ENCODE assay signal across 8 cellular contexts in the genomic region with DNA sequence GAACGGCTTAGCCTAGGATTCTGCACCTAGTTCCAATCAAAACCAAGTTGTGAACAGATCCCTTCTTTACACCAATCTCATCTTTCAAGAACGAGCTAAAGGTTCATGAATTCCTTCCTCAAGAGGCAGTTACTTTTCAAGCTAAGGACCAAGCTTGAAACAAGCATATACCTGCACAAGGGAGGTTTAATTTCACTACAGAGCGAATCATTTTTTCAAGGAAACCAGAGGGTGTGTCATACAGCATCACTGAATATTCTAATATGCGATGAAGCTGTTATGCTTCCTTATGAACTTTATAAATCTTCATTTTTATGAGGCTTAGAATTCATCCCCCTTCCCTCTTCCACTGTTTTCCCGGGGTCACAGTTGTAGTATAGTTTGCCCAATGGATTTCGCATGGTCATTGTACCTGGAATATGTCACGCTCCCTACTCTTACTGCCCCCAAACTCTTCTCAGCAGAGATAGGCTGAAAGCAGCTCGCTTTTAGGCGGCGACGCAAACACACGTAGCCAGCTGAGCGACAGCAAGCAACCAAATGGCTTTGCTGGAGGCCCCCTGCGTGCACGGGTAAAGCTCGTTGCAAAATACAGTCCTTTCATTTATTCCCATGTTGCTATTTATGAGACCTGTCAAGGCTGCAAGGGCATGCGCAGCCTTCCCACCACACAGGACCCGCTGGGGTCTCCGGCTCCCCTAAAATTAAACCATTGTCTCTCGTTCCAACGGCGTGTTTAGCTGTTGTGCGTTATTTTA. TPM values are rescaled to one million over a fixed set of nuclear protein-coding genes. Genes with fewer than 3 reads are reported as not detected.
DNase-seq lines count a peak whose midpoint lies in the region; ATAC-seq and TF ChIP-seq lines count a peak whose summit lies in the region.

No MANE protein-coding gene starts in this region.

- TF ChIP-seq CTCF in psoas muscle (IDR thresholded peaks at IDR 0.05): no peak

- peaks cover 18% of the 10 kb centered on the region for H3K4me1 ChIP-seq in CD8-positive, alpha-beta memory T cell (ENCODE audit: insufficient read depth, low read length)
- H3K4me1 ChIP-seq in adipocyte (ENCODE audit: control insufficient read depth, insufficient read depth, low read length) (peaks cover 33% of the 10 kb centered on the region), psoas muscle (peaks cover 31% of the 10 kb centered on the region)

- 2 to 3% (median 2%) methylated on average over 23 of the region's 23 CpGs for WGBS in psoas muscle, 3 donors

- peak overlapping the region; percentile 76 for H3K27ac ChIP-seq in CD8-positive, alpha-beta memory T cell (ENCODE audit: low read depth, low read length)
- peak overlapping the region; percentile 91 for H3K27ac ChIP-seq in KOPT-K1 (ENCODE audit: low read depth, low read length, poor library complexity, severe bottlenecking)
- peak overlapping the region; percentile 89 for H3K27ac ChIP-seq in psoas muscle

- H3K9ac ChIP-seq in adipocyte (ENCODE audit: low read length): peak overlapping the region; percentile 87

- peaks cover 54 to 82% (median 80%) of the 10 kb centered on the region in 3 donors for H3K4me1 Mint-ChIP-seq in CD8-positive, alpha-beta memory T cell

- CTCF ChIA-PET in CD8-positive, alpha-beta memory T cell (lab: Charles Lee): interaction anchor here (1.1 to 4.0 kb wide), 3 partner anchors 9 to 91 kb away, joined by 3 to 16 read pairs (median 8); a partner anchor contains a TSS

- H3K36me3 Mint-ChIP-seq in CD8-positive, alpha-beta memory T cell: peaks cover 4 to 40% (median 12%) of the 10 kb centered on the region in 3 donors

- peak overlapping the region; percentile 94 to 99 (median 96) for H3K4me3 Mint-ChIP-seq in CD8-positive, alpha-beta memory T cell

- H3K36me3 ChIP-seq in CD8-positive, alpha-beta memory T cell (ENCODE audit: insufficient read depth, low read length): peaks cover 2% of the 10 kb centered on the region
- H3K36me3 ChIP-seq in KOPT-K1 (ENCODE audit: insufficient read depth, low read length) (peaks cover 27% of the 10 kb centered on the region), adipocyte (ENCODE audit: control insufficient read depth, insufficient read depth, low read length, severe bottlenecking) (peaks cover 11% of the 10 kb centered on the region), psoas muscle (ENCODE audit: insufficient read depth in 1 of 2, low read depth in 1 of 2) (peaks cover 3 to 7% of the 10 kb centered on the region in 2 donors)

- ATAC-seq in GM21529 (IDR thresholded peaks at IDR 0.05; ENCODE audit: unreplicated experiment) (peak; percentile 38), left cardiac atrium (peak; percentile 21 to 32), psoas muscle (peak; percentile 39 to 72 (median 48)), GM19397 (IDR thresholded peaks at IDR 0.05; ENCODE audit: unreplicated experiment) (no peak)

- no peaks in the 10 kb centered on the region for H3K27me3 ChIP-seq in CD8-positive, alpha-beta memory T cell (ENCODE audit: insufficient read depth, low read length, poor library complexity, severe bottlenecking)
- H3K27me3 ChIP-seq in adipocyte (replicated peaks; ENCODE audit: control insufficient read depth, insufficient read depth, low read length) (no peaks in the 10 kb centered on the region), psoas muscle (ENCODE audit: insufficient read depth in 3 of 3, low read length in 2 of 3) (no peaks in the 10 kb centered on the region)

- peak overlapping the region; percentile 80 for H3K4me3 ChIP-seq in CD8-positive, alpha-beta memory T cell (ENCODE audit: low read length)
- peak overlapping the region; percentile 88 for H3K4me3 ChIP-seq in adipocyte (ENCODE audit: low read length)
- H3K4me3 ChIP-seq in psoas muscle: peak overlapping the region; percentile 85

- no peaks in the 10 kb centered on the region for H3K9me3 Mint-ChIP-seq in CD8-positive, alpha-beta memory T cell

- DNase-seq in CD8-positive, alpha-beta memory T cell: peak; percentile 15 to 56 (median 19)
- DNase-seq in SIG-M5 (lab: John Stamatoyannopoulos, UW) (peak; percentile 64), adipocyte (ENCODE audit: low read depth) (peak; percentile 78), left cardiac atrium (peak; percentile 49), psoas muscle (peak; percentile 26 to 65)

- intact Hi-C loops in left cardiac atrium (cut with DNase I): no loop called here
- intact Hi-C loops in psoas muscle (cut with DNase I): no loop called here

- H3K9me3 ChIP-seq in CD8-positive, alpha-beta memory T cell (ENCODE audit: low read length): no peaks in the 10 kb centered on the region
- H3K9me3 ChIP-seq in KOPT-K1 (ENCODE audit: insufficient read depth, low read length, poor library complexity, severe bottlenecking) (no peaks in the 10 kb centered on the region), adipocyte (ENCODE audit: control insufficient read depth, low read length) (no peaks in the 10 kb centered on the region), psoas muscle (no peaks in the 10 kb centered on the region)

- POLR2A ChIA-PET in CD8-positive, alpha-beta memory T cell (lab: Charles Lee): interaction anchor here (0.9 to 3.9 kb wide), 4 partner anchors 10 to 725 kb away, joined by 3 to 35 read pairs (median 5); a partner anchor contains a TSS

- H3K27ac Mint-ChIP-seq in CD8-positive, alpha-beta memory T cell: peak overlapping the region; percentile 73 to 96 (median 94)

- H3K27me3 Mint-ChIP-seq in CD8-positive, alpha-beta memory T cell: no peaks in the 10 kb centered on the region

RNA-seq across cellular contexts. Expression of a gene that starts 0.8 kb away (rescaled TPM):
- 10 to 100 TPM in 1 of 2 experiments, 1 to 10 TPM in 1; 9.3 to 11.4 TPM for total RNA-seq in CD8-positive, alpha-beta memory T cell
- polyA plus RNA-seq in CD8-positive, alpha-beta memory T cell: 5.8 TPM
- total RNA-seq in left cardiac atrium (10 to 100 TPM; 11.6 to 12.5 TPM), psoas muscle (10 to 100 TPM; 13.7 to 22.8 (median 18.9) TPM)
- 10 to 100 TPM in 1 of 3 donors, 1 to 10 TPM in 2; 3.0 to 17.4 (median 3.6) TPM for polyA plus RNA-seq in psoas muscle

RNA-seq across cellular contexts. Expression of a gene that starts 1.1 kb away (rescaled TPM):
- total RNA-seq in CD8-positive, alpha-beta memory T cell: 10 to 100 TPM; 52.8 to 56.4 TPM
- 15.6 TPM for polyA plus RNA-seq in CD8-positive, alpha-beta memory T cell
- total RNA-seq in left cardiac atrium (1 to 10 TPM; 5.9 to 7.5 TPM), psoas muscle (1 to 10 TPM; 3.0 to 5.3 (median 4.2) TPM)
- 1 to 10 TPM; 1.3 to 6.6 (median 2.4) TPM for polyA plus RNA-seq in psoas muscle

Comparison
In these comparisons a context has a peak if more than half of its experiments do, and no peak if none do; other contexts are left out.
1. DNase-seq: peak in every context shown above with its lines; median percentile 78 in adipocyte; 64 in SIG-M5; 49 in left cardiac atrium; 46 in psoas muscle; 19 in CD8-positive, alpha-beta memory T cell.
2. RNA of a gene that starts 1.1 kb away (total RNA-seq): 52.8 to 56.4 TPM in CD8-positive, alpha-beta memory T cell; 5.9 to 7.5 TPM in left cardiac atrium and 3.0 to 5.3 TPM in psoas muscle; every median in the first group is over 4 times any median in the second.
3. Peak in every context shown above with its lines, with median percentiles within 50 percentile points of each other: H3K27ac ChIP-seq and H3K4me3 ChIP-seq.